10 cellular contexts compared by ENCODE assay signal in the genomic region with DNA sequence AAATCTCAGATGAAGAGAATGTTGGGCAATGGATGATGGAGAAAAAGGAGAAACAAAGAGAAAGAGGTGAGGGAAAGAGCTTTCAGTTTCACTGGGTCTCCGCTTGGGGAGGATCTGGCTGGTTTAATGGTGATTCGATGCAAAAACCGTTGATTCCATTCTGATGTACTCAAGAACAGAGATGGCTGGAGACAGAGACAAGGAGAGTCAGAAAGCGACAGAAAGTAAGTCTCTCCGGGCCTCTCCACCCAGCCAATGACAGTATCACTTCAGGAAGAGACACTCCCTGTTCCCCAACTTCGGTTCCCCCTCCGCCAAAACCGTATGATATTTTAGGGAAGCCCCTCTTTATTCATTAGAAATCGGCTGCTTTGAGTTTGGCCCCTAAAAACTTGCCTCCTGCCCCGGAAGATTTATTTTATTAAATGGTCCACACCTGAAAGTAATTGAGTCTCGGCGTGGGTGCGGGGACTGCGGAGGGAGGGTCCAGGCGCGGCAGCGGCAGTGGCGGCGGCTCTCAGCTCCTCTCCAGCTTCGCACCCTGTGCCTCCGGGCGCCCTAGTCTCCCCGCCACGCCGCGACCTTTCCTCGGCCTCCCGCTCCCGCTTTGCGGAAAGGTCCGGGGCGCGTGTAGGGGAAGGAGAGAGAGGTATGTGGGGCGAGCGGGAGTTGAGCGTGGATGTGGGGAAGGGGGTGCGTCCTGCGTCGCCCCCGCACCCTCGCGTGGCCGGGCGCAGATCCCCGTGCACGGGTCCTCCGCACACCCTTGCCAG. TPM values are rescaled to one million over a fixed set of nuclear protein-coding genes. Genes with fewer than 3 reads are reported as not detected.
A peak's percentile ranks its signal among the peaks of the same experiment; 100 is the strongest.
DNase-seq lines count a peak whose midpoint lies in the region; ATAC-seq and TF ChIP-seq lines count a peak whose summit lies in the region.
"Had no signal": no experiment of that assay in that cellular context is flagged by ENCODE, and none has a peak within 500 bp of the region (broad histone marks: within the 10 kb centered on the region; RNA-seq: fewer than 3 reads in every experiment).

No MANE protein-coding gene starts in this region.

- no peaks in the 10 kb centered on the region for H3K36me3 ChIP-seq in spleen

- intact Hi-C loops in spleen (cut with DNase I; ENCODE audit: low total_unique reads) = no loop called here

- H3K36me3 Mint-ChIP-seq in activated CD8-positive, alpha-beta T cell treated with anti-CD3 and anti-CD28 coated beads, Interleukin-2, amount 10 ng/mL, durations not matched to agents 7 days and 5 days (ENCODE audit: low read depth) = no peaks in the 10 kb centered on the region
- H3K36me3 Mint-ChIP-seq in immature natural killer cell = no peaks in the 10 kb centered on the region

- TF ChIP-seq CTCF in GM20000 (IDR thresholded peaks at IDR 0.05; ENCODE audit: extremely low read depth, missing control alignments) (no peak), spleen (IDR thresholded peaks at IDR 0.05 in 8 of 11, conservative IDR thresholded peaks at IDR 0.05 in 3 of 11) (no peak)

- H3K9me3 ChIP-seq in spleen = no peaks in the 10 kb centered on the region

- POLR2A ChIA-PET in activated CD8-positive, alpha-beta T cell treated with anti-CD3 and anti-CD28 coated beads, Interleukin-2, amount 10 ng/mL, durations not matched to agents 7 days and 5 days (lab: Charles Lee) = no interaction called here

- H3K27me3 Mint-ChIP-seq in activated CD8-positive, alpha-beta T cell treated with anti-CD3 and anti-CD28 coated beads, Interleukin-2, amount 10 ng/mL, durations not matched to agents 7 days and 5 days (ENCODE audit: low read depth) = peaks cover 58% of the 10 kb centered on the region
- H3K27me3 Mint-ChIP-seq in immature natural killer cell (ENCODE audit: low read depth in 3 of 3) = peaks cover 6 to 23% (median 16%) of the 10 kb centered on the region in 3 donors

- peaks cover 7 to 47% (median 31%) of the 10 kb centered on the region in 6 donors for H3K4me1 ChIP-seq in spleen

- ATAC-seq in activated CD8-positive, alpha-beta T cell treated with anti-CD3 and anti-CD28 coated beads, Interleukin-2, amount 10 ng/mL, durations not matched to agents 7 days and 5 days = peak; percentile 13

- peak; percentile 60 for DNase-seq in GM20000 (ENCODE audit: low spot score)
- no peak for DNase-seq in activated CD8-positive, alpha-beta T cell treated with anti-CD3 and anti-CD28 coated beads, Interleukin-2, amount 10 ng/mL, durations not matched to agents 7 days and 5 days
- DNase-seq in immature natural killer cell = no peak
- peak; percentile 79 for DNase-seq in spleen
- DNase-seq in hypothalamus (lab: John Stamatoyannopoulos, UW) = no peak
- no peak for DNase-seq in T-helper 9 cell
- no peak for DNase-seq in NCI-H1048 (lab: John Stamatoyannopoulos, UW)
- DNase-seq in NCI-H128 (lab: John Stamatoyannopoulos, UW; ENCODE audit: unreplicated experiment) = no peak
- DNase-seq: amniotic stem cell, NCI-H226 had no signal

- no peak overlapping the region for H3K27ac Mint-ChIP-seq in activated CD8-positive, alpha-beta T cell treated with anti-CD3 and anti-CD28 coated beads, Interleukin-2, amount 10 ng/mL, durations not matched to agents 7 days and 5 days
- H3K27ac Mint-ChIP-seq in immature natural killer cell = no peak overlapping the region

- CTCF ChIA-PET in activated CD8-positive, alpha-beta T cell treated with anti-CD3 and anti-CD28 coated beads, Interleukin-2, amount 10 ng/mL, durations not matched to agents 7 days and 5 days (lab: Charles Lee) = interaction anchor here (0.9 to 3.6 kb wide), 3 partner anchors 11 to 377 kb away, joined by 3 to 10 read pairs (median 3); no protein-coding TSS in a partner anchor

- 3 to 9% (median 4%) methylated on average over 39 to 47 of the region's 47 CpGs for WGBS in spleen, 5 donors

- peak in 1 of 3 donors; percentile 10 for TF ChIP-seq POLR2A in spleen (IDR thresholded peaks at IDR 0.05)

- peak overlapping the region; percentile 70 for H3K4me3 Mint-ChIP-seq in activated CD8-positive, alpha-beta T cell treated with anti-CD3 and anti-CD28 coated beads, Interleukin-2, amount 10 ng/mL, durations not matched to agents 7 days and 5 days
- peak overlapping the region; percentile 78 to 91 (median 85) for H3K4me3 Mint-ChIP-seq in immature natural killer cell

- peaks cover 13% of the 10 kb centered on the region for H3K4me1 Mint-ChIP-seq in activated CD8-positive, alpha-beta T cell treated with anti-CD3 and anti-CD28 coated beads, Interleukin-2, amount 10 ng/mL, durations not matched to agents 7 days and 5 days (ENCODE audit: low read depth)
- H3K4me1 Mint-ChIP-seq in immature natural killer cell = peaks cover 12 to 26% of the 10 kb centered on the region in 2 donors

- peak overlapping the region in 7 of 8 donors; percentile 59 to 81 (median 69) for H3K27ac ChIP-seq in spleen

- peaks cover 0 to 52% (median 13%) of the 10 kb centered on the region in 7 donors for H3K27me3 ChIP-seq in spleen (replicated peaks in 1 of 7)

- no peaks in the 10 kb centered on the region for H3K9me3 Mint-ChIP-seq in activated CD8-positive, alpha-beta T cell treated with anti-CD3 and anti-CD28 coated beads, Interleukin-2, amount 10 ng/mL, durations not matched to agents 7 days and 5 days (ENCODE audit: insufficient read depth)
- H3K9me3 Mint-ChIP-seq in immature natural killer cell = peaks cover 0 to 1% (median 0%) of the 10 kb centered on the region in 6 donors

- peak overlapping the region; percentile 52 to 85 (median 66) for H3K4me3 ChIP-seq in spleen

RNA-seq across cellular contexts. Expression of gene ALX3, which starts 13.2 kb away (rescaled TPM):
- not detected for total RNA-seq in activated CD8-positive, alpha-beta T cell treated with anti-CD3 and anti-CD28 coated beads, Interleukin-2, amount 10 ng/mL, durations not matched to agents 7 days and 5 days
- polyA plus RNA-seq in immature natural killer cell (not detected), spleen (under 1 TPM in 2 of 3 donors, not detected in 1; 0.10 to 0.12 TPM)
- not detected for total RNA-seq in spleen

RNA-seq across cellular contexts. Expression of gene UBL4B, which starts 28.6 kb away (rescaled TPM):
- not detected for total RNA-seq in activated CD8-positive, alpha-beta T cell treated with anti-CD3 and anti-CD28 coated beads, Interleukin-2, amount 10 ng/mL, durations not matched to agents 7 days and 5 days
- polyA plus RNA-seq in immature natural killer cell = not detected
- not detected for total RNA-seq in spleen
- not detected for polyA plus RNA-seq in spleen

RNA-seq across cellular contexts. Expression of gene STRIP1, which starts 49.2 kb away (rescaled TPM):
- 10 to 100 TPM; 33.2 to 35.9 TPM for total RNA-seq in activated CD8-positive, alpha-beta T cell treated with anti-CD3 and anti-CD28 coated beads, Interleukin-2, amount 10 ng/mL, durations not matched to agents 7 days and 5 days
- polyA plus RNA-seq in immature natural killer cell = 10 to 100 TPM; 17.7 to 30.4 (median 19.6) TPM
- total RNA-seq in spleen = 10 to 100 TPM; 46.0 to 98.7 (median 61.6) TPM
- polyA plus RNA-seq in spleen = 10 to 100 TPM; 11.8 to 25.6 (median 17.2) TPM

Comparison
In these comparisons a context has a peak if more than half of its experiments do, and no peak if none do; other contexts are left out.
1. DNase-seq: peak in GM20000 (single experiment) and spleen (single experiment); none in activated CD8-positive, alpha-beta T cell treated with anti-CD3 and anti-CD28 coated beads, Interleukin-2, amount 10 ng/mL, durations not matched to agents 7 days and 5 days (single experiment), immature natural killer cell (0 of 3), hypothalamus (0 of 51), T-helper 9 cell (single experiment), NCI-H1048 (single experiment) and NCI-H128 (single experiment).